25 cellular contexts compared by ENCODE assay signal in genomic region chr1:121544500-121544899, GRCh38.
"Had no signal": no experiment of that assay in that cellular context is flagged by ENCODE, and none has a peak within 500 bp of the region (broad histone marks: within the 10 kb centered on the region; RNA-seq: fewer than 3 reads in every experiment).

No MANE protein-coding gene starts in this region.

- H3K9me3 Mint-ChIP-seq: nephron; neural progenitor cell; stimulated activated effector memory CD8-positive, alpha-beta T cell treated with anti-CD3 and anti-CD28 coated beads, Interleukin-12 subunit alpha, Interleukin-12 subunit beta, amount 100 ng/mL, for 72 hours had no signal

- H3K27me3 ChIP-seq: dorsolateral prefrontal cortex, esophagus squamous epithelium, left lung, neural progenitor cell, right atrium auricular region, stomach, thyroid gland had no signal

- H3K4me1 Mint-ChIP-seq: neural progenitor cell; stimulated activated effector memory CD8-positive, alpha-beta T cell treated with anti-CD3 and anti-CD28 coated beads, Interleukin-12 subunit alpha, Interleukin-12 subunit beta, amount 100 ng/mL, for 72 hours had no signal

- H3K36me3 Mint-ChIP-seq: neural progenitor cell; stimulated activated effector memory CD8-positive, alpha-beta T cell treated with anti-CD3 and anti-CD28 coated beads, Interleukin-12 subunit alpha, Interleukin-12 subunit beta, amount 100 ng/mL, for 72 hours had no signal

- H3K4me3 Mint-ChIP-seq: naive thymus-derived CD4-positive, alpha-beta T cell; nephron; neural progenitor cell; stimulated activated effector memory CD8-positive, alpha-beta T cell treated with anti-CD3 and anti-CD28 coated beads, Interleukin-12 subunit alpha, Interleukin-12 subunit beta, amount 100 ng/mL, for 72 hours had no signal

- H3K27me3 Mint-ChIP-seq: naive thymus-derived CD4-positive, alpha-beta T cell had no signal

- H3K27ac Mint-ChIP-seq: nephron; neural progenitor cell; stimulated activated effector memory CD8-positive, alpha-beta T cell treated with anti-CD3 and anti-CD28 coated beads, Interleukin-12 subunit alpha, Interleukin-12 subunit beta, amount 100 ng/mL, for 72 hours had no signal

- DNase-seq: dorsolateral prefrontal cortex; effector CD4-positive, alpha-beta T cell; erythroblast; esophagus squamous epithelium; foreskin melanocyte; glutamatergic neuron; heart right ventricle; hippocampal formation; left cardiac atrium; left lung; mesendoderm; midbrain; naive thymus-derived CD4-positive, alpha-beta T cell; stimulated activated CD4-positive, alpha-beta T cell treated with anti-CD3 and anti-CD28 coated beads, Interleukin-2, amount 100 ng/mL, for 24 hours; stimulated activated CD4-positive, alpha-beta T cell treated with anti-CD3 and anti-CD28 coated beads, Interleukin-4, amount 100 ng/mL, for 24 hours; stimulated activated naive CD4-positive, alpha-beta T cell treated with Interleukin-2 at 50 U/mL for 16 hours; stomach; thyroid gland; trophoblast cell had no signal

- ATAC-seq: heart right ventricle; left cardiac atrium; left lung; naive thymus-derived CD4-positive, alpha-beta T cell; sciatic nerve; stimulated activated effector memory CD8-positive, alpha-beta T cell treated with anti-CD3 and anti-CD28 coated beads, Interleukin-12 subunit alpha, Interleukin-12 subunit beta, amount 100 ng/mL, for 72 hours had no signal

- H3K4me3 ChIP-seq: dorsolateral prefrontal cortex, esophagus squamous epithelium, heart right ventricle, left lung, neural progenitor cell, prostate gland, right atrium auricular region, stomach, thyroid gland had no signal

- H3K4me1 ChIP-seq: esophagus squamous epithelium, heart right ventricle, left lung, neural progenitor cell, prostate gland, right atrium auricular region, stomach, thyroid gland had no signal

- H3K9me3 ChIP-seq: esophagus squamous epithelium, heart right ventricle, left lung, prostate gland, right atrium auricular region, stomach, thyroid gland had no signal

- H2AFZ ChIP-seq: neural progenitor cell had no signal

- H3K36me3 ChIP-seq: esophagus squamous epithelium, heart right ventricle, left lung, neural progenitor cell, prostate gland, right atrium auricular region, stomach, thyroid gland had no signal

- H3K4me2 ChIP-seq: neural progenitor cell had no signal

- H3K9ac ChIP-seq: neural progenitor cell had no signal
